ENCODE assay signal across 8 cellular contexts in genomic region chr14:34693228-34693939, GRCh38. TPM values are rescaled to one million over a fixed set of nuclear protein-coding genes. Genes with fewer than 3 reads are reported as not detected.
A peak's percentile ranks its signal among the peaks of the same experiment; 100 is the strongest.
DNase-seq lines count a peak whose midpoint lies in the region; ATAC-seq, FAIRE-seq and TF ChIP-seq lines count a peak whose summit lies in the region.

No MANE protein-coding gene starts in this region.

- H3K27me3 ChIP-seq in ACC112 (ENCODE audit: insufficient read depth, low read length), result no peaks in the 10 kb centered on the region
- H3K27me3 ChIP-seq in adipocyte (replicated peaks; ENCODE audit: control insufficient read depth, insufficient read depth, low read length), result no peaks in the 10 kb centered on the region
- H3K27me3 ChIP-seq in brain microvascular endothelial cell (replicated peaks), result no peaks in the 10 kb centered on the region

- H3K4me1 ChIP-seq in ACC112 (ENCODE audit: control insufficient read depth, insufficient read depth, low read length, unreplicated experiment), result peaks cover 9% of the 10 kb centered on the region
- peaks cover 15% of the 10 kb centered on the region for H3K4me1 ChIP-seq in adipocyte (ENCODE audit: control insufficient read depth, insufficient read depth, low read length)

- H3K27ac ChIP-seq in ACC112 (ENCODE audit: low read depth, low read length) (no peak overlapping the region), brain microvascular endothelial cell (no peak overlapping the region)

- no peak for TF ChIP-seq CTCF in brain microvascular endothelial cell (IDR thresholded peaks at IDR 0.05; ENCODE audit: low read depth, low read length, missing control alignments)

- in situ Hi-C loops in brain microvascular endothelial cell (cut with HindIII; ENCODE audit: low pct_ligation_motif_present, low sequenced_read_pairs), result no loop called here

- no peak for ATAC-seq in stimulated activated naive CD8-positive, alpha-beta T cell treated with anti-CD3 and anti-CD28 coated beads, Interleukin-15, Interleukin-2, amounts not matched to agents 100 U/mL and 50 U/mL, for 24 hours
- no peak for ATAC-seq in SK-N-SH treated with all-trans-retinoic acid at 6 μM for 48 hours

- H3K4me3 ChIP-seq in ACC112 (ENCODE audit: low read depth, low read length) (peak overlapping the region; percentile 68), adipocyte (ENCODE audit: low read length) (peak overlapping the region; percentile 44), iPS-18c (ENCODE audit: insufficient read depth, low read depth, low read length) (peak overlapping the region; percentile 22; the same call in 1 of the 2 replicates), brain microvascular endothelial cell (ENCODE audit: low read depth, low read length) (no peak overlapping the region)

- DNase-seq in NCI-H146 (lab: John Stamatoyannopoulos, UW), result peak; percentile 83
- no peak for DNase-seq in adipocyte (ENCODE audit: low read depth)
- peak; percentile 13 for DNase-seq in stimulated activated naive CD8-positive, alpha-beta T cell treated with anti-CD3 and anti-CD28 coated beads, Interleukin-15, Interleukin-2, amounts not matched to agents 100 U/mL and 50 U/mL, for 24 hours
- no peak for DNase-seq in GM12892 (ENCODE audit: insufficient read length)
- DNase-seq in brain microvascular endothelial cell, result no peak

- H3K9ac ChIP-seq in adipocyte (ENCODE audit: low read length), result no peak overlapping the region

- H3K9me3 ChIP-seq in adipocyte (ENCODE audit: control insufficient read depth, low read length) (no peaks in the 10 kb centered on the region), iPS-18c (ENCODE audit: control insufficient read depth, insufficient read depth, low read length) (no peaks in the 10 kb centered on the region)

- no peak for FAIRE-seq in GM12892 (lab: Jason Lieb, UNC)

- H3K36me3 ChIP-seq in ACC112 (ENCODE audit: insufficient read depth, low read length), result no peaks in the 10 kb centered on the region
- no peaks in the 10 kb centered on the region for H3K36me3 ChIP-seq in adipocyte (ENCODE audit: control insufficient read depth, insufficient read depth, low read length, severe bottlenecking)
- no peaks in the 10 kb centered on the region for H3K36me3 ChIP-seq in brain microvascular endothelial cell (replicated peaks)

- no peak for TF ChIP-seq POLR2A in GM12892 (IDR thresholded peaks at IDR 0.05; ENCODE audit: low read depth, low read length)

- H3K79me2 ChIP-seq in ACC112 (ENCODE audit: control insufficient read depth, insufficient read depth, low read length, unreplicated experiment), result no peaks in the 10 kb centered on the region

- H2AFZ ChIP-seq in ACC112 (ENCODE audit: low read length, unreplicated experiment), result peak overlapping the region; percentile 85

TF ChIP-seq in SK-N-SH treated with all-trans-retinoic acid at 6 μM for 48 hours, 23 proteins besides CTCF, POLR2A, EP300 and RAD21:
- TF ChIP-seq OSR1 (CRISPR knock-in tag; IDR thresholded peaks at IDR 0.05) (no peak), ISL1 (CRISPR knock-in tag; IDR thresholded peaks at IDR 0.05) (no peak), CREB5 (CRISPR knock-in tag; IDR thresholded peaks at IDR 0.05; ENCODE audit: low read depth) (no peak), ARNTL (CRISPR knock-in tag; IDR thresholded peaks at IDR 0.05; ENCODE audit: borderline replicate concordance, low read depth) (no peak), BACH2 (CRISPR knock-in tag; IDR thresholded peaks at IDR 0.05; ENCODE audit: borderline replicate concordance) (no peak), SNAI2 (CRISPR knock-in tag; IDR thresholded peaks at IDR 0.05) (no peak), ZC3H10 (CRISPR knock-in tag; IDR thresholded peaks at IDR 0.05) (no peak), ZNF565 (CRISPR knock-in tag; conservative IDR thresholded peaks at IDR 0.05; ENCODE audit: low read depth) (no peak), TOX (CRISPR knock-in tag; IDR thresholded peaks at IDR 0.05; ENCODE audit: borderline replicate concordance) (no peak), TSHZ2 (CRISPR knock-in tag; IDR thresholded peaks at IDR 0.05) (no peak), GLIS3 (CRISPR knock-in tag; IDR thresholded peaks at IDR 0.05) (no peak), PPARA (CRISPR knock-in tag; IDR thresholded peaks at IDR 0.05; ENCODE audit: borderline replicate concordance) (no peak), ZNF70 (CRISPR knock-in tag; IDR thresholded peaks at IDR 0.05) (no peak), ESRRG (CRISPR knock-in tag; IDR thresholded peaks at IDR 0.05) (no peak), ZFP3 (CRISPR knock-in tag; IDR thresholded peaks at IDR 0.05) (no peak), ZNF8 (CRISPR knock-in tag; IDR thresholded peaks at IDR 0.05) (no peak)
- TF ChIP-seq, protein P1, sequence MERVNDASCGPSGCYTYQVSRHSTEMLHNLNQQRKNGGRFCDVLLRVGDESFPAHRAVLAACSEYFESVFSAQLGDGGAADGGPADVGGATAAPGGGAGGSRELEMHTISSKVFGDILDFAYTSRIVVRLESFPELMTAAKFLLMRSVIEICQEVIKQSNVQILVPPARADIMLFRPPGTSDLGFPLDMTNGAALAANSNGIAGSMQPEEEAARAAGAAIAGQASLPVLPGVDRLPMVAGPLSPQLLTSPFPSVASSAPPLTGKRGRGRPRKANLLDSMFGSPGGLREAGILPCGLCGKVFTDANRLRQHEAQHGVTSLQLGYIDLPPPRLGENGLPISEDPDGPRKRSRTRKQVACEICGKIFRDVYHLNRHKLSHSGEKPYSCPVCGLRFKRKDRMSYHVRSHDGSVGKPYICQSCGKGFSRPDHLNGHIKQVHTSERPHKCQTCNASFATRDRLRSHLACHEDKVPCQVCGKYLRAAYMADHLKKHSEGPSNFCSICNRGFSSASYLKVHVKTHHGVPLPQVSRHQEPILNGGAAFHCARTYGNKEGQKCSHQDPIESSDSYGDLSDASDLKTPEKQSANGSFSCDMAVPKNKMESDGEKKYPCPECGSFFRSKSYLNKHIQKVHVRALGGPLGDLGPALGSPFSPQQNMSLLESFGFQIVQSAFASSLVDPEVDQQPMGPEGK (CRISPR knock-in tag; IDR thresholded peaks at IDR 0.05; ENCODE audit: borderline replicate concordance), result no peak
- TF ChIP-seq, protein P2, sequence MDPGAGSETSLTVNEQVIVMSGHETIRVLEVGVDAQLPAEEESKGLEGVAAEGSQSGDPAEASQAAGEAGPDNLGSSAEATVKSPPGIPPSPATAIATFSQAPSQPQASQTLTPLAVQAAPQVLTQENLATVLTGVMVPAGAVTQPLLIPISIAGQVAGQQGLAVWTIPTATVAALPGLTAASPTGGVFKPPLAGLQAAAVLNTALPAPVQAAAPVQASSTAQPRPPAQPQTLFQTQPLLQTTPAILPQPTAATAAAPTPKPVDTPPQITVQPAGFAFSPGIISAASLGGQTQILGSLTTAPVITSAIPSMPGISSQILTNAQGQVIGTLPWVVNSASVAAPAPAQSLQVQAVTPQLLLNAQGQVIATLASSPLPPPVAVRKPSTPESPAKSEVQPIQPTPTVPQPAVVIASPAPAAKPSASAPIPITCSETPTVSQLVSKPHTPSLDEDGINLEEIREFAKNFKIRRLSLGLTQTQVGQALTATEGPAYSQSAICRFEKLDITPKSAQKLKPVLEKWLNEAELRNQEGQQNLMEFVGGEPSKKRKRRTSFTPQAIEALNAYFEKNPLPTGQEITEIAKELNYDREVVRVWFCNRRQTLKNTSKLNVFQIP (CRISPR knock-in tag; IDR thresholded peaks at IDR 0.05; ENCODE audit: borderline replicate concordance, low read depth), result no peak

RNA-seq across cellular contexts. Expression of gene CFL2, which starts 21.0 kb away (rescaled TPM):
- 12.0 TPM for polyA plus RNA-seq in GM12892 (2012; ENCODE audit: missing spikeins)

Comparison
In these comparisons a context has a peak if more than half of its experiments do, and no peak if none do; other contexts are left out.
1. DNase-seq: peak in NCI-H146 (single experiment) and stimulated activated naive CD8-positive, alpha-beta T cell treated with anti-CD3 and anti-CD28 coated beads, Interleukin-15, Interleukin-2, amounts not matched to agents 100 U/mL and 50 U/mL, for 24 hours (single experiment); none in adipocyte (single experiment), GM12892 (single experiment) and brain microvascular endothelial cell (single experiment).